Comparison of ENCODE assay signal across 11 cellular contexts in genomic region chr10:3787001-3787400, GRCh38. TPM values are rescaled to one million over a fixed set of nuclear protein-coding genes. Genes with fewer than 3 reads are reported as not detected.
DNase-seq lines count a peak whose midpoint lies in the region; ATAC-seq and TF ChIP-seq lines count a peak whose summit lies in the region.
"Had no signal": no experiment of that assay in that cellular context is flagged by ENCODE, and none has a peak within 500 bp of the region (broad histone marks: within the 10 kb centered on the region; RNA-seq: fewer than 3 reads in every experiment).

No MANE protein-coding gene starts in this region.

- H2BK5ac ChIP-seq in mesendoderm (ENCODE audit: low read length): no peak overlapping the region

- peak overlapping the region; percentile 75 for H3K18ac ChIP-seq in mesendoderm (ENCODE audit: low read length)

- no peak overlapping the region for H4K8ac ChIP-seq in mesendoderm (ENCODE audit: low read depth, low read length)

- no peak overlapping the region for H3K4me3 ChIP-seq in left ventricle myocardium inferior
- H3K4me3 ChIP-seq in brain microvascular endothelial cell (ENCODE audit: low read depth, low read length): no peak overlapping the region
- no peak overlapping the region for H3K4me3 ChIP-seq in mesendoderm (ENCODE audit: low read length)
- no peak overlapping the region for H3K4me3 ChIP-seq in upper lobe of right lung
- H3K4me3 ChIP-seq: prostate gland had no signal

- peak overlapping the region; percentile 99 for H3K27ac ChIP-seq in left ventricle myocardium inferior (replicated peaks)
- peak overlapping the region; percentile 99 for H3K27ac ChIP-seq in brain microvascular endothelial cell
- no peak overlapping the region for H3K27ac ChIP-seq in mesendoderm (ENCODE audit: low read depth, low read length)
- H3K27ac ChIP-seq in upper lobe of right lung: peak overlapping the region; percentile 100
- H3K27ac ChIP-seq: HL-60 had no signal

- H3K4me2 ChIP-seq in mesendoderm (ENCODE audit: low read length): no peak overlapping the region

- no peak overlapping the region for H2BK15ac ChIP-seq in mesendoderm (replicated peaks; ENCODE audit: low read depth)

- H3K4ac ChIP-seq in mesendoderm (ENCODE audit: low read depth, low read length): no peak overlapping the region

- intact Hi-C loops in left ventricle myocardium inferior (cut with micrococcal nuclease) (no loop called here), cardiac septum (cut with DNase I) (loop anchor here (2.0 to 10.0 kb wide), 5 partner anchors 14 to 725 kb away; no protein-coding TSS in a partner anchor), upper lobe of right lung (cut with DNase I) (no loop called here)

- H4K5ac ChIP-seq in mesendoderm (ENCODE audit: low read length): no peak overlapping the region

- H3K9ac ChIP-seq in mesendoderm (ENCODE audit: low read length): no peak overlapping the region

- no peak overlapping the region for H2AK5ac ChIP-seq in mesendoderm (ENCODE audit: low read length)

- no peak overlapping the region for H3K56ac ChIP-seq in mesendoderm (ENCODE audit: low read length)

- no peak for ATAC-seq in upper lobe of right lung

- peaks cover 2% of the 10 kb centered on the region for H3K79me1 ChIP-seq in mesendoderm (ENCODE audit: low read length)

- in situ Hi-C loops in brain microvascular endothelial cell (cut with HindIII; ENCODE audit: low pct_ligation_motif_present, low sequenced_read_pairs): no loop called here

- no peak overlapping the region for H2BK120ac ChIP-seq in mesendoderm (ENCODE audit: low read depth, low read length)

- no peak for TF ChIP-seq CTCF in left ventricle myocardium inferior (IDR thresholded peaks at IDR 0.05; ENCODE audit: borderline replicate concordance)
- no peak for TF ChIP-seq CTCF in brain microvascular endothelial cell (IDR thresholded peaks at IDR 0.05; ENCODE audit: low read depth, low read length, missing control alignments)
- no peak for TF ChIP-seq CTCF in upper lobe of right lung (IDR thresholded peaks at IDR 0.05)

- DNase-seq in left ventricle myocardium inferior: no peak
- DNase-seq in cardiac septum (ENCODE audit: low spot score): no peak
- DNase-seq in brain microvascular endothelial cell: no peak
- no peak for DNase-seq in mesendoderm
- no peak for DNase-seq in upper lobe of right lung
- DNase-seq in DMS153 (lab: John Stamatoyannopoulos, UW): no peak
- DNase-seq in activated effector memory CD4-positive, alpha-beta T cell treated with anti-CD3 and anti-CD28 coated beads, Interleukin-2, amount 50 U/mL, for 16 hours: no peak
- DNase-seq in NCI-H1436 (lab: John Stamatoyannopoulos, UW): no peak
- DNase-seq: NCI-H2171 had no signal

- H3K36me3 ChIP-seq in left ventricle myocardium inferior (no peaks in the 10 kb centered on the region), brain microvascular endothelial cell (replicated peaks) (peaks cover 27% of the 10 kb centered on the region), mesendoderm (ENCODE audit: control insufficient read depth, insufficient read depth, low read length) (peaks cover 2% of the 10 kb centered on the region), upper lobe of right lung (peaks cover 7% of the 10 kb centered on the region)
- H3K36me3 ChIP-seq: prostate gland had no signal

- peaks cover 29% of the 10 kb centered on the region for H3K79me2 ChIP-seq in mesendoderm (ENCODE audit: control insufficient read depth, insufficient read depth, low read length)

- H3K4me1 ChIP-seq in left ventricle myocardium inferior (peaks cover 42% of the 10 kb centered on the region), mesendoderm (ENCODE audit: control insufficient read depth, low read depth, low read length) (peaks cover 9% of the 10 kb centered on the region), upper lobe of right lung (no peaks in the 10 kb centered on the region)
- H3K4me1 ChIP-seq: prostate gland had no signal

- H3K27me3 ChIP-seq in left ventricle myocardium inferior (ENCODE audit: low read depth) (no peaks in the 10 kb centered on the region), brain microvascular endothelial cell (replicated peaks) (no peaks in the 10 kb centered on the region), mesendoderm (ENCODE audit: insufficient read depth, low read length, poor library complexity) (no peaks in the 10 kb centered on the region), upper lobe of right lung (no peaks in the 10 kb centered on the region)

- no peak overlapping the region for H3K23ac ChIP-seq in mesendoderm (ENCODE audit: low read length)

- WGBS in mesendoderm (ENCODE audit: extremely low coverage, insufficient coverage, low lambda C conversion rate): no CpG with 5 or more reads among the region's 3 CpGs

- H3K9me3 ChIP-seq in left ventricle myocardium inferior (replicated peaks) (peaks cover 21% of the 10 kb centered on the region), upper lobe of right lung (no peaks in the 10 kb centered on the region)
- H3K9me3 ChIP-seq: prostate gland had no signal

RNA-seq across cellular contexts. Expression of gene KLF6, which starts 2.0 kb away (rescaled TPM):
- total RNA-seq in left ventricle myocardium inferior (43.8 TPM), cardiac septum (83.1 TPM), upper lobe of right lung (247 TPM)
- polyA plus RNA-seq in mesendoderm (2013, experiment 1 of 2): 36.1 TPM
- polyA plus RNA-seq in mesendoderm (2013, experiment 2 of 2): 35.3 TPM
